Comparison of ENCODE assay signal across 29 cellular contexts in genomic region chr9:15720861-15721260, GRCh38.
"Had no signal": no experiment of that assay in that cellular context is flagged by ENCODE, and none has a peak within 500 bp of the region (broad histone marks: within the 10 kb centered on the region; RNA-seq: fewer than 3 reads in every experiment).

No MANE protein-coding gene starts in this region.

- H3K36me3 ChIP-seq: brain microvascular endothelial cell had no signal

- H3K27me3 ChIP-seq: brain microvascular endothelial cell, dorsolateral prefrontal cortex had no signal

- H3K27me3 Mint-ChIP-seq: activated CD4-positive, alpha-beta memory T cell treated with anti-CD3 and anti-CD28 coated beads for 36 hours; activated CD4-positive, alpha-beta T cell treated with anti-CD3 and anti-CD28 coated beads for 36 hours; activated CD4-positive, alpha-beta T cell treated with anti-CD3 and anti-CD28 coated beads, Interleukin-2, amount 10 ng/mL, durations not matched to agents 24 days and 14 days; activated CD8-positive, alpha-beta memory T cell treated with anti-CD3 and anti-CD28 coated beads, Interleukin-2, amount 10 ng/mL, durations not matched to agents 7 days and 5 days; activated naive CD4-positive, alpha-beta T cell treated with anti-CD3 and anti-CD28 coated beads, Interleukin-2, amount 10 ng/mL, durations not matched to agents 7 days and 5 days; activated naive CD8-positive, alpha-beta T cell treated with anti-CD3 and anti-CD28 coated beads, Interleukin-2, amount 10 ng/mL, durations not matched to agents 7 days and 5 days; central memory CD8-positive, alpha-beta T cell; dendritic cell treated with granulocyte-macrophage colony-stimulating factor and Interleukin-4, amounts not matched to agents 40 ng/mL and 50 ng/mL, for 4 days had no signal

- H3K27ac ChIP-seq: brain microvascular endothelial cell, coronary artery, dorsolateral prefrontal cortex had no signal

- H3K4me3 ChIP-seq: coronary artery, dorsolateral prefrontal cortex had no signal

- ATAC-seq: activated CD4-positive, alpha-beta T cell treated with anti-CD3 and anti-CD28 coated beads for 36 hours; activated CD8-positive, alpha-beta memory T cell treated with anti-CD3 and anti-CD28 coated beads, Interleukin-2, amount 10 ng/mL, durations not matched to agents 7 days and 5 days; activated CD8-positive, alpha-beta T cell treated with anti-CD3 and anti-CD28 coated beads, Interleukin-2, amount 10 ng/mL, durations not matched to agents 7 days and 5 days; activated naive CD4-positive, alpha-beta T cell treated with anti-CD3 and anti-CD28 coated beads, Interleukin-2, amount 50 U/mL, for 72 hours; esophagus mucosa had no signal

- H3K4me1 Mint-ChIP-seq: activated CD4-positive, alpha-beta T cell treated with anti-CD3 and anti-CD28 coated beads for 36 hours; activated CD4-positive, alpha-beta T cell treated with anti-CD3 and anti-CD28 coated beads, Interleukin-2, amount 10 ng/mL, durations not matched to agents 24 days and 14 days; activated CD8-positive, alpha-beta memory T cell treated with anti-CD3 and anti-CD28 coated beads, Interleukin-2, amount 10 ng/mL, durations not matched to agents 7 days and 5 days; activated naive CD4-positive, alpha-beta T cell treated with anti-CD3 and anti-CD28 coated beads, Interleukin-2, amount 10 ng/mL, durations not matched to agents 7 days and 5 days; activated naive CD8-positive, alpha-beta T cell treated with anti-CD3 and anti-CD28 coated beads, Interleukin-2, amount 10 ng/mL, durations not matched to agents 7 days and 5 days; central memory CD8-positive, alpha-beta T cell had no signal

- H3K36me3 Mint-ChIP-seq: activated CD4-positive, alpha-beta memory T cell treated with anti-CD3 and anti-CD28 coated beads for 36 hours; activated CD8-positive, alpha-beta memory T cell treated with anti-CD3 and anti-CD28 coated beads, Interleukin-2, amount 10 ng/mL, durations not matched to agents 7 days and 5 days; activated naive CD4-positive, alpha-beta T cell treated with anti-CD3 and anti-CD28 coated beads, Interleukin-2, amount 10 ng/mL, durations not matched to agents 7 days and 5 days; activated naive CD8-positive, alpha-beta T cell treated with anti-CD3 and anti-CD28 coated beads, Interleukin-2, amount 10 ng/mL, durations not matched to agents 7 days and 5 days had no signal

- H3K9me3 Mint-ChIP-seq: activated CD4-positive, alpha-beta memory T cell treated with anti-CD3 and anti-CD28 coated beads for 36 hours; activated CD4-positive, alpha-beta T cell treated with anti-CD3 and anti-CD28 coated beads, Interleukin-2, amount 10 ng/mL, durations not matched to agents 24 days and 14 days; activated naive CD4-positive, alpha-beta T cell treated with anti-CD3 and anti-CD28 coated beads, Interleukin-2, amount 10 ng/mL, durations not matched to agents 7 days and 5 days; activated naive CD4-positive, alpha-beta T cell treated with anti-CD3 and anti-CD28 coated beads, Interleukin-2, amount 50 U/mL, for 72 hours; activated naive CD8-positive, alpha-beta T cell treated with anti-CD3 and anti-CD28 coated beads, Interleukin-2, amount 10 ng/mL, durations not matched to agents 7 days and 5 days; activated T-helper 1 cell treated with anti-CD3 and anti-CD28 coated beads, Interleukin-12 subunit alpha, Interleukin-12 subunit beta, Interleukin-2, Interleukin-4 antibody, amounts not matched to agents 30 ng/mL and 10 ng/mL and 1 ng/mL, durations not matched to agents 14 hours and 24 hours and 36 hours; activated T-helper 2 cell treated with anti-CD3 and anti-CD28 coated beads, Interferon-gamma antibody, Interleukin-2, Interleukin-4, amounts not matched to agents 10 μg/mL and 5 μg/mL and 100 μg/mL, durations not matched to agents 14 hours and 24 hours and 36 hours; central memory CD8-positive, alpha-beta T cell; dendritic cell treated with granulocyte-macrophage colony-stimulating factor and Interleukin-4, amounts not matched to agents 40 ng/mL and 50 ng/mL, for 4 days; endodermal cell had no signal

- H3K4me3 Mint-ChIP-seq: activated CD4-positive, alpha-beta memory T cell treated with anti-CD3 and anti-CD28 coated beads for 36 hours; activated CD4-positive, alpha-beta T cell treated with anti-CD3 and anti-CD28 coated beads for 36 hours; activated CD4-positive, alpha-beta T cell treated with anti-CD3 and anti-CD28 coated beads, Interleukin-2, amount 10 ng/mL, durations not matched to agents 24 days and 14 days; activated CD8-positive, alpha-beta memory T cell treated with anti-CD3 and anti-CD28 coated beads, Interleukin-2, amount 10 ng/mL, durations not matched to agents 7 days and 5 days; activated CD8-positive, alpha-beta T cell treated with anti-CD3 and anti-CD28 coated beads, Interleukin-2, amount 10 ng/mL, durations not matched to agents 7 days and 5 days; activated naive CD4-positive, alpha-beta T cell treated with anti-CD3 and anti-CD28 coated beads, Interleukin-2, amount 10 ng/mL, durations not matched to agents 7 days and 5 days; activated naive CD8-positive, alpha-beta T cell treated with anti-CD3 and anti-CD28 coated beads, Interleukin-2, amount 10 ng/mL, durations not matched to agents 7 days and 5 days; activated T-helper 1 cell treated with anti-CD3 and anti-CD28 coated beads, Interleukin-12 subunit alpha, Interleukin-12 subunit beta, Interleukin-2, Interleukin-4 antibody, amounts not matched to agents 30 ng/mL and 10 ng/mL and 1 ng/mL, durations not matched to agents 14 hours and 24 hours and 36 hours; central memory CD8-positive, alpha-beta T cell; dendritic cell treated with granulocyte-macrophage colony-stimulating factor and Interleukin-4, amounts not matched to agents 40 ng/mL and 50 ng/mL, for 4 days; endodermal cell had no signal

- H3K27ac Mint-ChIP-seq: activated CD4-positive, alpha-beta memory T cell treated with anti-CD3 and anti-CD28 coated beads for 36 hours; activated CD4-positive, alpha-beta T cell treated with anti-CD3 and anti-CD28 coated beads for 36 hours; activated CD4-positive, alpha-beta T cell treated with anti-CD3 and anti-CD28 coated beads, Interleukin-2, amount 10 ng/mL, durations not matched to agents 24 days and 14 days; activated CD8-positive, alpha-beta memory T cell treated with anti-CD3 and anti-CD28 coated beads, Interleukin-2, amount 10 ng/mL, durations not matched to agents 7 days and 5 days; activated CD8-positive, alpha-beta T cell treated with anti-CD3 and anti-CD28 coated beads, Interleukin-2, amount 10 ng/mL, durations not matched to agents 7 days and 5 days; activated naive CD4-positive, alpha-beta T cell treated with anti-CD3 and anti-CD28 coated beads, Interleukin-2, amount 10 ng/mL, durations not matched to agents 7 days and 5 days; activated naive CD4-positive, alpha-beta T cell treated with anti-CD3 and anti-CD28 coated beads, Interleukin-2, amount 50 U/mL, for 72 hours; activated naive CD8-positive, alpha-beta T cell treated with anti-CD3 and anti-CD28 coated beads, Interleukin-2, amount 10 ng/mL, durations not matched to agents 7 days and 5 days; activated T-helper 1 cell treated with anti-CD3 and anti-CD28 coated beads, Interleukin-12 subunit alpha, Interleukin-12 subunit beta, Interleukin-2, Interleukin-4 antibody, amounts not matched to agents 30 ng/mL and 10 ng/mL and 1 ng/mL, durations not matched to agents 14 hours and 24 hours and 36 hours; activated T-helper 2 cell treated with anti-CD3 and anti-CD28 coated beads, Interferon-gamma antibody, Interleukin-2, Interleukin-4, amounts not matched to agents 10 μg/mL and 5 μg/mL and 100 μg/mL, durations not matched to agents 14 hours and 24 hours and 36 hours; dendritic cell treated with granulocyte-macrophage colony-stimulating factor and Interleukin-4, amounts not matched to agents 40 ng/mL and 50 ng/mL, for 4 days; endodermal cell had no signal

- DNase-seq: activated CD4-positive, alpha-beta memory T cell treated with anti-CD3 and anti-CD28 coated beads for 36 hours; activated CD4-positive, alpha-beta T cell treated with anti-CD3 and anti-CD28 coated beads for 36 hours; activated CD4-positive, alpha-beta T cell treated with anti-CD3 and anti-CD28 coated beads, Interleukin-2, amount 10 ng/mL, durations not matched to agents 24 days and 14 days; activated CD4-positive, CD25-positive, alpha-beta regulatory T cell; activated CD4-positive, CD25-positive, alpha-beta regulatory T cell treated with anti-CD3 and anti-CD28 coated beads, Interleukin-2, amount 50 U/mL, for 72 hours; activated CD8-positive, alpha-beta memory T cell treated with anti-CD3 and anti-CD28 coated beads, Interleukin-2, amount 10 ng/mL, durations not matched to agents 7 days and 5 days; activated CD8-positive, alpha-beta memory T cell treated with anti-CD3 and anti-CD28 coated beads, Interleukin-2, amount 50 U/mL, for 4 hours; activated CD8-positive, alpha-beta T cell treated with anti-CD3 and anti-CD28 coated beads, Interleukin-2, amount 10 ng/mL, durations not matched to agents 7 days and 5 days; activated gamma-delta T cell; activated naive CD4-positive, alpha-beta T cell; activated naive CD4-positive, alpha-beta T cell treated with anti-CD3 and anti-CD28 coated beads, Interleukin-2, amount 10 ng/mL, durations not matched to agents 7 days and 5 days; activated naive CD8-positive, alpha-beta T cell treated with anti-CD3 and anti-CD28 coated beads, Interleukin-2, amount 10 ng/mL, durations not matched to agents 7 days and 5 days; activated T-cell treated with anti-CD3 and anti-CD28 coated beads, Interleukin-2, amount 50 U/mL, for 1 hour; activated T-cell treated with anti-CD3 and anti-CD28 coated beads, Interleukin-2, amount 50 U/mL, for 48 hours; amniotic stem cell; anterior cingulate cortex; brain microvascular endothelial cell; dorsolateral prefrontal cortex; effector memory CD4-positive, alpha-beta T cell; endodermal cell; head of caudate nucleus; T-helper 2 cell had no signal
